ENCODE assay signal across 25 cellular contexts in genomic region chr1:154241703-154242352, GRCh38. TPM values are rescaled to one million over a fixed set of nuclear protein-coding genes. Genes with fewer than 3 reads are reported as not detected.
DNase-seq lines count a peak whose midpoint lies in the region; ATAC-seq and TF ChIP-seq lines count a peak whose summit lies in the region.
"Had no signal": no experiment of that assay in that cellular context is flagged by ENCODE, and none has a peak within 500 bp of the region (broad histone marks: within the 10 kb centered on the region; RNA-seq: fewer than 3 reads in every experiment).

No MANE protein-coding gene starts in this region.

- H3K9me3 Mint-ChIP-seq in activated CD4-positive, alpha-beta T cell treated with anti-CD3 and anti-CD28 coated beads, Interleukin-2, amount 10 ng/mL, durations not matched to agents 7 days and 5 days, result no peaks in the 10 kb centered on the region
- H3K9me3 Mint-ChIP-seq in CD8-positive, alpha-beta memory T cell, result no peaks in the 10 kb centered on the region

- peaks cover 27% of the 10 kb centered on the region for H3K4me1 Mint-ChIP-seq in activated CD4-positive, alpha-beta T cell treated with anti-CD3 and anti-CD28 coated beads, Interleukin-2, amount 10 ng/mL, durations not matched to agents 7 days and 5 days
- H3K4me1 Mint-ChIP-seq in CD8-positive, alpha-beta memory T cell, result peaks cover 25 to 48% (median 45%) of the 10 kb centered on the region in 3 donors

- no peak overlapping the region for H3K4me3 ChIP-seq in CD8-positive, alpha-beta memory T cell (ENCODE audit: low read length)
- H3K4me3 ChIP-seq: adrenal gland, lower lobe of right lung, PC-9 had no signal

- peaks cover 71% of the 10 kb centered on the region for H3K36me3 ChIP-seq in CD8-positive, alpha-beta memory T cell (ENCODE audit: insufficient read depth, low read length)

- H3K4me1 ChIP-seq in CD8-positive, alpha-beta memory T cell (ENCODE audit: insufficient read depth, low read length), result peaks cover 11% of the 10 kb centered on the region
- H3K4me1 ChIP-seq: foreskin keratinocyte, lower lobe of right lung had no signal

- no peak overlapping the region for H3K27ac ChIP-seq in CD8-positive, alpha-beta memory T cell (ENCODE audit: low read depth, low read length)
- peak overlapping the region; percentile 2; the same call in 1 of the 2 replicates for H3K27ac ChIP-seq in VCaP
- H3K27ac ChIP-seq: adrenal gland, epithelial cell of prostate, foreskin keratinocyte, lower lobe of right lung, PC-9 had no signal

- TF ChIP-seq CTCF in VCaP (conservative IDR thresholded peaks at IDR 0.05), result no peak

- H3K36me3 Mint-ChIP-seq in activated CD4-positive, alpha-beta T cell treated with anti-CD3 and anti-CD28 coated beads, Interleukin-2, amount 10 ng/mL, durations not matched to agents 7 days and 5 days (ENCODE audit: low read depth), result peaks cover 72% of the 10 kb centered on the region
- H3K36me3 Mint-ChIP-seq in CD8-positive, alpha-beta memory T cell, result peaks cover 7 to 91% (median 28%) of the 10 kb centered on the region in 3 donors

- POLR2A ChIA-PET in activated CD4-positive, alpha-beta T cell treated with anti-CD3 and anti-CD28 coated beads, Interleukin-2, amount 10 ng/mL, durations not matched to agents 7 days and 5 days (lab: Charles Lee), result no interaction called here
- POLR2A ChIA-PET in CD8-positive, alpha-beta memory T cell (lab: Charles Lee), result no interaction called here

- CTCF ChIA-PET in activated CD4-positive, alpha-beta T cell treated with anti-CD3 and anti-CD28 coated beads, Interleukin-2, amount 10 ng/mL, durations not matched to agents 7 days and 5 days (lab: Charles Lee), result interaction anchor here (0.5 to 0.6 kb wide), 2 partner anchors 76 to 211 kb away, joined by 3 to 4 read pairs; no protein-coding TSS in a partner anchor
- CTCF ChIA-PET in CD8-positive, alpha-beta memory T cell (lab: Charles Lee), result no interaction called here

- H3K9me3 ChIP-seq in CD8-positive, alpha-beta memory T cell (ENCODE audit: low read length), result no peaks in the 10 kb centered on the region
- H3K9me3 ChIP-seq: adrenal gland, lower lobe of right lung had no signal

- ATAC-seq in HG03097 (IDR thresholded peaks at IDR 0.05; ENCODE audit: low FRiP score, unreplicated experiment) (no peak), HG03457 (IDR thresholded peaks at IDR 0.05; ENCODE audit: unreplicated experiment) (no peak), GM21723 (IDR thresholded peaks at IDR 0.05; ENCODE audit: unreplicated experiment) (no peak)
- ATAC-seq: foreskin keratinocyte, lower lobe of right lung had no signal

- no peak for DNase-seq in activated CD4-positive, alpha-beta T cell treated with anti-CD3 and anti-CD28 coated beads, Interleukin-2, amount 10 ng/mL, durations not matched to agents 7 days and 5 days
- no peak for DNase-seq in activated CD4-positive, alpha-beta T cell treated with anti-CD3 and anti-CD28 coated beads for 4 hours
- peak in 1 of 5 donors; percentile 4 for DNase-seq in CD8-positive, alpha-beta memory T cell
- peak; percentile 12 to 14 for DNase-seq in lung microvascular endothelial cell (ENCODE audit: low read depth in 2 of 2)
- DNase-seq: adrenal gland; COR-L47; foreskin keratinocyte; hippocampal formation; islet precursor cell; KG1; lower lobe of right lung; MV-4-11; NCI-H2029; NCI-H526; PC-9; SIG-M5; stimulated activated CD4-positive, alpha-beta T cell treated with anti-CD3 and anti-CD28 coated beads, Interleukin-12 subunit alpha, Interleukin-12 subunit beta, amount 100 ng/mL, for 4 hours had no signal

- no peaks in the 10 kb centered on the region for H3K27me3 ChIP-seq in CD8-positive, alpha-beta memory T cell (ENCODE audit: insufficient read depth, low read length, poor library complexity, severe bottlenecking)
- H3K27me3 ChIP-seq: adrenal gland, foreskin keratinocyte had no signal

- H3K27ac Mint-ChIP-seq in activated CD4-positive, alpha-beta T cell treated with anti-CD3 and anti-CD28 coated beads, Interleukin-2, amount 10 ng/mL, durations not matched to agents 7 days and 5 days, result peak overlapping the region; percentile 9
- H3K27ac Mint-ChIP-seq in CD8-positive, alpha-beta memory T cell, result peak overlapping the region in 7 of 8 donors; percentile 43 to 92 (median 69)

- no peak overlapping the region for H3K4me3 Mint-ChIP-seq in activated CD4-positive, alpha-beta T cell treated with anti-CD3 and anti-CD28 coated beads, Interleukin-2, amount 10 ng/mL, durations not matched to agents 7 days and 5 days
- no peak overlapping the region for H3K4me3 Mint-ChIP-seq in CD8-positive, alpha-beta memory T cell

- H3K27me3 Mint-ChIP-seq in activated CD4-positive, alpha-beta T cell treated with anti-CD3 and anti-CD28 coated beads, Interleukin-2, amount 10 ng/mL, durations not matched to agents 7 days and 5 days, result no peaks in the 10 kb centered on the region
- no peaks in the 10 kb centered on the region for H3K27me3 Mint-ChIP-seq in CD8-positive, alpha-beta memory T cell

RNA-seq across cellular contexts. Expression of gene UBAP2L, which starts 21.1 kb away (rescaled TPM):
- total RNA-seq in activated CD4-positive, alpha-beta T cell treated with anti-CD3 and anti-CD28 coated beads, Interleukin-2, amount 10 ng/mL, durations not matched to agents 7 days and 5 days, result 100 to 1,000 TPM; 186 to 211 TPM
- total RNA-seq in CD8-positive, alpha-beta memory T cell, result 100 to 1,000 TPM; 258 to 277 TPM
- 63.0 TPM for polyA plus RNA-seq in CD8-positive, alpha-beta memory T cell
- total RNA-seq in lung microvascular endothelial cell, result 30.1 and 34.3 TPM in 2 replicates

RNA-seq across cellular contexts. Expression of gene HAX1, which starts 30.6 kb away (rescaled TPM):
- total RNA-seq in activated CD4-positive, alpha-beta T cell treated with anti-CD3 and anti-CD28 coated beads, Interleukin-2, amount 10 ng/mL, durations not matched to agents 7 days and 5 days, result 100 to 1,000 TPM; 107 to 126 TPM
- 100 to 1,000 TPM; 145 to 153 TPM for total RNA-seq in CD8-positive, alpha-beta memory T cell
- 149 TPM for polyA plus RNA-seq in CD8-positive, alpha-beta memory T cell
- 61.9 and 107 TPM in 2 replicates for total RNA-seq in lung microvascular endothelial cell

RNA-seq across cellular contexts. Expression of gene CFAP141, which starts 35.7 kb away (rescaled TPM):
- under 1 TPM in 1 of 2 experiments, not detected in 1; 0.65 TPM for total RNA-seq in activated CD4-positive, alpha-beta T cell treated with anti-CD3 and anti-CD28 coated beads, Interleukin-2, amount 10 ng/mL, durations not matched to agents 7 days and 5 days
- not detected for total RNA-seq in CD8-positive, alpha-beta memory T cell
- polyA plus RNA-seq in CD8-positive, alpha-beta memory T cell, result not detected
- not detected in 2 replicates for total RNA-seq in lung microvascular endothelial cell
- total RNA-seq: adrenal gland, dermis microvascular lymphatic vessel endothelial cell, foreskin keratinocyte, omental fat pad, PC-9 had no signal
- polyA plus RNA-seq: foreskin keratinocyte, thymus had no signal

RNA-seq across cellular contexts. Expression of gene TPM3, which starts 49.9 kb away (rescaled TPM):
- total RNA-seq in activated CD4-positive, alpha-beta T cell treated with anti-CD3 and anti-CD28 coated beads, Interleukin-2, amount 10 ng/mL, durations not matched to agents 7 days and 5 days, result 100 to 1,000 TPM; 781 to 902 TPM
- total RNA-seq in CD8-positive, alpha-beta memory T cell, result 100 to 1,000 TPM; 802 to 863 TPM
- 948 TPM for polyA plus RNA-seq in CD8-positive, alpha-beta memory T cell
- total RNA-seq in lung microvascular endothelial cell, result 297 and 300 TPM in 2 replicates

Comparison
In these comparisons a context has a peak if more than half of its experiments do, and no peak if none do; other contexts are left out.
1. DNase-seq: peak in lung microvascular endothelial cell (2 of 2); none in activated CD4-positive, alpha-beta T cell treated with anti-CD3 and anti-CD28 coated beads, Interleukin-2, amount 10 ng/mL, durations not matched to agents 7 days and 5 days (single experiment) and activated CD4-positive, alpha-beta T cell treated with anti-CD3 and anti-CD28 coated beads for 4 hours (0 of 2).